30 cellular contexts compared by ENCODE assay signal in the genomic region with DNA sequence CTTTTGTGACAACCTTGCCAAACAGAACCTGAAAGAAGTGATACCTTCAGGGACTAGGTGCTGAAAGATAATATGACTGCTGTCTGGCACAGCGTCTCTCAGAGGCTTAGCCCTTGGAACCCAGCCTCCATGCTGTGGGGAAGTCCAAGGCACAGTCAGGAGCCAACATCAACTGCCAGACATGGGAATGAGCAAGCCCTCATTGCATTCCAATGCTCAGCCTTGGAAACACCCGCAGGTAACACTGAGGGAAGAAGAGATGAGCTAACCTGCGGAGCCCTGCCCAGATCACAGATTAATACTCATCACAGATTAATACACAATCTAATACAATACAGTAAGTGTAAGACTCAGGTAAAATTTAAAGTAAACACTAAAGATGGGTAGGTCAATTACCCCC. TPM values are rescaled to one million over a fixed set of nuclear protein-coding genes. Genes with fewer than 3 reads are reported as not detected.
"Had no signal": no experiment of that assay in that cellular context is flagged by ENCODE, and none has a peak within 500 bp of the region (broad histone marks: within the 10 kb centered on the region; RNA-seq: fewer than 3 reads in every experiment).

No MANE protein-coding gene starts in this region.

- H3K36me3 Mint-ChIP-seq: activated CD8-positive, alpha-beta memory T cell treated with anti-CD3 and anti-CD28 coated beads, Interleukin-2, amount 10 ng/mL, durations not matched to agents 7 days and 5 days; activated naive CD4-positive, alpha-beta T cell treated with anti-CD3 and anti-CD28 coated beads, Interleukin-2, amount 50 U/mL, for 24 hours had no signal

- H3K27me3 ChIP-seq: ascending aorta, body of pancreas had no signal

- H3K9me3 ChIP-seq: ascending aorta, body of pancreas had no signal

- H3K36me3 ChIP-seq: ascending aorta had no signal

- ATAC-seq: activated CD8-positive, alpha-beta memory T cell treated with anti-CD3 and anti-CD28 coated beads, Interleukin-2, amount 10 ng/mL, durations not matched to agents 7 days and 5 days; activated naive CD8-positive, alpha-beta T cell treated with anti-CD3 and anti-CD28 coated beads, Interleukin-2, amount 50 U/mL, for 24 hours; body of pancreas; Panc1 had no signal

- H3K4me3 ChIP-seq: ascending aorta, body of pancreas had no signal

- DNase-seq: activated CD4-positive, alpha-beta T cell treated with anti-CD3 and anti-CD28 coated beads for 48 hours; activated CD4-positive, alpha-beta T cell treated with anti-CD3 and anti-CD28 coated beads, Interleukin-2, amount 50 U/mL, for 4 hours; activated CD4-positive, CD25-positive, alpha-beta regulatory T cell treated with anti-CD3 and anti-CD28 coated beads, Interleukin-2, amount 50 U/mL, for 72 hours; activated CD8-positive, alpha-beta memory T cell treated with anti-CD3 and anti-CD28 coated beads, Interleukin-2, amount 10 ng/mL, durations not matched to agents 7 days and 5 days; activated effector memory CD4-positive, alpha-beta T cell treated with Interleukin-2 at 50 U/mL for 16 hours; activated naive CD4-positive, alpha-beta T cell; activated naive CD8-positive, alpha-beta T cell treated with anti-CD3 and anti-CD28 coated beads, Interleukin-2, amount 50 U/mL, for 24 hours; activated T-cell treated with anti-CD3 and anti-CD28 coated beads, Interleukin-2, amount 50 U/mL, for 24 hours; amniotic stem cell; body of pancreas; KBM-7; NCI-H1092 treated with DMSO at 0.1 percent for 48 hours; NCI-H1417 treated with DMSO at 0.1 percent for 48 hours; NCI-H1694; NCI-H2029; NCI-H2107; NCI-H2171 treated with DMSO at 0.1 percent for 48 hours; NCI-H226; NCI-H510A; NCI-H526 treated with DMSO at 0.1 percent for 48 hours; NCI-H82; OCI-M1; RPMI8226; SHP77 treated with DMSO at 0.1 percent for 48 hours had no signal

- H3K4me3 Mint-ChIP-seq: activated CD8-positive, alpha-beta memory T cell treated with anti-CD3 and anti-CD28 coated beads, Interleukin-2, amount 10 ng/mL, durations not matched to agents 7 days and 5 days; activated naive CD4-positive, alpha-beta T cell treated with anti-CD3 and anti-CD28 coated beads, Interleukin-2, amount 50 U/mL, for 24 hours; activated naive CD8-positive, alpha-beta T cell treated with anti-CD3 and anti-CD28 coated beads, Interleukin-2, amount 50 U/mL, for 24 hours; activated T-cell treated with anti-CD3 and anti-CD28 coated beads, Interleukin-2, amount 50 U/mL, for 24 hours; activated T-helper 1 cell treated with anti-CD3 and anti-CD28 coated beads, Interleukin-12 subunit alpha, Interleukin-12 subunit beta, Interleukin-2, Interleukin-4 antibody, amounts not matched to agents 30 ng/mL and 10 ng/mL and 1 ng/mL, durations not matched to agents 14 hours and 24 hours and 36 hours; T-helper 1 cell treated with Interleukin-12 subunit alpha and Interleukin-12 subunit beta and Interleukin-4 antibody, amounts not matched to agents 30 μg/mL and 1 μg/mL, for 36 hours had no signal

- H3K27me3 Mint-ChIP-seq: activated CD8-positive, alpha-beta memory T cell treated with anti-CD3 and anti-CD28 coated beads, Interleukin-2, amount 10 ng/mL, durations not matched to agents 7 days and 5 days; activated naive CD4-positive, alpha-beta T cell treated with anti-CD3 and anti-CD28 coated beads, Interleukin-2, amount 50 U/mL, for 24 hours; activated naive CD8-positive, alpha-beta T cell treated with anti-CD3 and anti-CD28 coated beads, Interleukin-2, amount 50 U/mL, for 24 hours had no signal

- H3K4me1 Mint-ChIP-seq: activated CD8-positive, alpha-beta memory T cell treated with anti-CD3 and anti-CD28 coated beads, Interleukin-2, amount 10 ng/mL, durations not matched to agents 7 days and 5 days; activated naive CD4-positive, alpha-beta T cell treated with anti-CD3 and anti-CD28 coated beads, Interleukin-2, amount 50 U/mL, for 24 hours; activated naive CD8-positive, alpha-beta T cell treated with anti-CD3 and anti-CD28 coated beads, Interleukin-2, amount 50 U/mL, for 24 hours had no signal

- H3K27ac Mint-ChIP-seq: activated CD8-positive, alpha-beta memory T cell treated with anti-CD3 and anti-CD28 coated beads, Interleukin-2, amount 10 ng/mL, durations not matched to agents 7 days and 5 days; activated naive CD4-positive, alpha-beta T cell treated with anti-CD3 and anti-CD28 coated beads, Interleukin-2, amount 50 U/mL, for 24 hours; activated naive CD8-positive, alpha-beta T cell treated with anti-CD3 and anti-CD28 coated beads, Interleukin-2, amount 50 U/mL, for 24 hours; activated T-cell treated with anti-CD3 and anti-CD28 coated beads, Interleukin-2, amount 50 U/mL, for 24 hours; activated T-helper 1 cell treated with anti-CD3 and anti-CD28 coated beads, Interleukin-12 subunit alpha, Interleukin-12 subunit beta, Interleukin-2, Interleukin-4 antibody, amounts not matched to agents 30 ng/mL and 10 ng/mL and 1 ng/mL, durations not matched to agents 14 hours and 24 hours and 36 hours; T-helper 1 cell treated with Interleukin-12 subunit alpha and Interleukin-12 subunit beta and Interleukin-4 antibody, amounts not matched to agents 30 μg/mL and 1 μg/mL, for 36 hours had no signal

- H3K4me1 ChIP-seq: ascending aorta, body of pancreas had no signal

- H3K27ac ChIP-seq: ascending aorta, body of pancreas had no signal

- H3K9me3 Mint-ChIP-seq: activated naive CD4-positive, alpha-beta T cell treated with anti-CD3 and anti-CD28 coated beads, Interleukin-2, amount 50 U/mL, for 24 hours; activated naive CD8-positive, alpha-beta T cell treated with anti-CD3 and anti-CD28 coated beads, Interleukin-2, amount 50 U/mL, for 24 hours; activated T-cell treated with anti-CD3 and anti-CD28 coated beads, Interleukin-2, amount 50 U/mL, for 24 hours; activated T-helper 1 cell treated with anti-CD3 and anti-CD28 coated beads, Interleukin-12 subunit alpha, Interleukin-12 subunit beta, Interleukin-2, Interleukin-4 antibody, amounts not matched to agents 30 ng/mL and 10 ng/mL and 1 ng/mL, durations not matched to agents 14 hours and 24 hours and 36 hours; T-helper 1 cell treated with Interleukin-12 subunit alpha and Interleukin-12 subunit beta and Interleukin-4 antibody, amounts not matched to agents 30 μg/mL and 1 μg/mL, for 36 hours had no signal

RNA-seq across cellular contexts. Expression of gene LDB2, which starts 31.5 kb away (rescaled TPM):
- total RNA-seq: activated CD8-positive, alpha-beta memory T cell treated with anti-CD3 and anti-CD28 coated beads, Interleukin-2, amount 10 ng/mL, durations not matched to agents 7 days and 5 days; activated T-helper 1 cell treated with anti-CD3 and anti-CD28 coated beads, Interleukin-12 subunit alpha, Interleukin-12 subunit beta, Interleukin-2, Interleukin-4 antibody, amounts not matched to agents 30 ng/mL and 10 ng/mL and 1 ng/mL, durations not matched to agents 14 hours and 24 hours and 36 hours; bronchial epithelial cell had no signal
